In the genomic region with DNA sequence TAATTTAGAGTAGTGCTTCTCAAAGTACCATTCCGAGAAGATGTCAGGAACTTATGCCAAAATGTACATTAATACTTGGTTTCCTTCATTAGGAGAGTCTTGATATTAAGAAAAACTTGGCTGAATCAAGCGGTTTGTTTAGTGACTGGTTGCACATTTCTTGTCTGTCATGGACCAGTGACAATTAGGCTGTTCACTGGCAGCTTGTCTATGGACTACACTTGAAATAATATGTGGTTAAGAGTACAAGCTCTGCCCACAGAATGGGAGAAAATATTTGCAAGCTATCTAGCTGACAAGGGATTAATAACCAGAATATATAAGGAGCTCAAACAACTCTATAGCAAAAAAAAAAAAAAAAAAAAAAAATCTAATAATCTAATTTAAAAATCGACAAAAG, we compare ENCODE assay signal across 15 cellular contexts. TPM values are rescaled to one million over a fixed set of nuclear protein-coding genes. Genes with fewer than 3 reads are reported as not detected.
A peak's percentile ranks its signal among the peaks of the same experiment; 100 is the strongest.
DNase-seq lines count a peak whose midpoint lies in the region; ATAC-seq, FAIRE-seq and TF ChIP-seq lines count a peak whose summit lies in the region.
"Had no signal": no experiment of that assay in that cellular context is flagged by ENCODE, and none has a peak within 500 bp of the region (broad histone marks: within the 10 kb centered on the region; RNA-seq: fewer than 3 reads in every experiment).

No MANE protein-coding gene starts in this region.

- no peaks in the 10 kb centered on the region for H3K79me2 ChIP-seq in K562 (ENCODE audit: control insufficient read depth, insufficient read depth, low read length)

- no peak overlapping the region for H3K4me3 ChIP-seq in cardiac muscle cell
- H3K4me3 ChIP-seq in heart left ventricle, result no peak overlapping the region
- no peak overlapping the region for H3K4me3 ChIP-seq in K562
- H3K4me3 ChIP-seq: A549, GM23338 had no signal

- no peaks in the 10 kb centered on the region for H3K9me3 ChIP-seq in cardiac muscle cell (ENCODE audit: low read depth)
- no peaks in the 10 kb centered on the region for H3K9me3 ChIP-seq in heart left ventricle
- H3K9me3 ChIP-seq in K562 (replicated peaks; ENCODE audit: control insufficient read depth, insufficient read depth, low read depth, low read length), result no peaks in the 10 kb centered on the region
- H3K9me3 ChIP-seq: A549, BE2C had no signal

- no peak for FAIRE-seq in K562 (lab: Jason Lieb, UNC)
- FAIRE-seq: A549 had no signal

- DNase-seq in cardiac muscle cell (ENCODE audit: low read depth in 1 of 2, low spot score in 1 of 2) (no peak), heart left ventricle (no peak), NCI-H1105 (lab: John Stamatoyannopoulos, UW) (peak; percentile 31), K562 (ENCODE audit: extremely low read depth in 1 of 4, low spot score in 3 of 4) (no peak), pons (ENCODE audit: low spot score) (peak; percentile 41), occipital lobe (lab: John Stamatoyannopoulos, UW) (no peak), EL (no peak)
- DNase-seq: BE2C; CD4-positive, alpha-beta memory T cell; DND-41; H7 had no signal

- TF ChIP-seq RAD21 in K562 (CRISPR knock-in tag; conservative IDR thresholded peaks at IDR 0.05 in 1 of 2, IDR thresholded peaks at IDR 0.05 in 1 of 2), result no peak

- H3K27ac ChIP-seq in cardiac muscle cell, result peak overlapping the region; percentile 63
- H3K27ac ChIP-seq in heart left ventricle, result peak overlapping the region in 6 of 12 donors; percentile 10 to 68 (median 30)
- peak overlapping the region; percentile 72; the same call in 1 of the 3 replicates for H3K27ac ChIP-seq in K562 (ENCODE audit: extremely low read depth, low read depth, low read length)
- H3K27ac ChIP-seq: A549, C4-2B had no signal

- H3K4me1 ChIP-seq in cardiac muscle cell (ENCODE audit: low read depth) (peaks cover 22% of the 10 kb centered on the region), heart left ventricle (peaks cover 0 to 24% (median 4%) of the 10 kb centered on the region in 12 donors), K562 (replicated peaks in 1 of 2; ENCODE audit: control insufficient read depth in 2 of 2, insufficient read depth in 2 of 2, low read length in 2 of 2) (peaks cover 7 to 13% of the 10 kb centered on the region in 2 experiments)
- H3K4me1 ChIP-seq: A549, BE2C had no signal

- TF ChIP-seq POLR2A in heart left ventricle (IDR thresholded peaks at IDR 0.05), result no peak
- TF ChIP-seq POLR2A in K562 (conservative IDR thresholded peaks at IDR 0.05), result no peak

- no TSS peak for BruUV-seq in K562 (replicated peaks; lab: Mats Ljungman, UMichigan)

- H4K20me1 ChIP-seq in K562 (replicated peaks; ENCODE audit: control insufficient read depth, insufficient read depth, low read length), result no peaks in the 10 kb centered on the region

- ATAC-seq in heart left ventricle, result no peak
- no peak for ATAC-seq in K562
- ATAC-seq in GM18870 (IDR thresholded peaks at IDR 0.05; ENCODE audit: unreplicated experiment), result no peak
- ATAC-seq: A549, GM23338 had no signal

- TF ChIP-seq EP300 in K562 (IDR thresholded peaks at IDR 0.05; ENCODE audit: low read length), result no peak

- H3K9ac ChIP-seq in K562 (ENCODE audit: insufficient read depth in 1 of 2, low read depth in 2 of 2, low read length in 2 of 2), result no peak overlapping the region

- POLR2A ChIA-PET in K562 (lab: Yijun Ruan, JAX), result no interaction called here

- CTCF ChIA-PET in K562 (lab: Yijun Ruan, JAX; ENCODE audit: low intra/inter-chr PET ratio), result no interaction called here

- H3K36me3 ChIP-seq in cardiac muscle cell (no peaks in the 10 kb centered on the region), heart left ventricle (peaks cover 0 to 22% (median 2%) of the 10 kb centered on the region in 9 donors), K562 (ENCODE audit: control insufficient read depth, insufficient read depth, low read length) (peaks cover 18% of the 10 kb centered on the region; the same call in 2 of the 3 replicates)

- 81 to 94% (median 90%) methylated on average over 3 of the region's 3 CpGs for WGBS in heart left ventricle, 4 donors
- 90% methylated on average over 3 of the region's 3 CpGs for whole genome bisulfite sequencing in K562 (ENCODE audit: insufficient coverage, low coverage, missing lambda C conversion rate)

- no peak for TF ChIP-seq CTCF in cardiac muscle cell (IDR thresholded peaks at IDR 0.05; ENCODE audit: low read depth, low read length)
- no peak for TF ChIP-seq CTCF in heart left ventricle (IDR thresholded peaks at IDR 0.05)
- no peak for TF ChIP-seq CTCF in K562 (IDR thresholded peaks at IDR 0.05 in 2 of 3, conservative IDR thresholded peaks at IDR 0.05 in 1 of 3; ENCODE audit: insufficient read depth in 2 of 3, low read depth in 1 of 3, low read length in 3 of 3)

- no peaks in the 10 kb centered on the region for H3K9me1 ChIP-seq in K562 (ENCODE audit: control insufficient read depth, insufficient read depth, low read length)

- H3K27me3 ChIP-seq in cardiac muscle cell (no peaks in the 10 kb centered on the region), heart left ventricle (no peaks in the 10 kb centered on the region), K562 (ENCODE audit: control insufficient read depth in 2 of 2, insufficient read depth in 2 of 2, low read length in 2 of 2) (no peaks in the 10 kb centered on the region)
- H3K27me3 ChIP-seq: BE2C had no signal

- intact Hi-C loops in heart left ventricle (cut with DNase I), result loop anchor here in 1 of 10 donors (10.0 kb wide), 1 partner anchor 163 kb away; no protein-coding TSS in a partner anchor
- intact Hi-C loops in K562 (cut with micrococcal nuclease), result no loop called here

- no peak overlapping the region for H3K4me2 ChIP-seq in K562 (ENCODE audit: insufficient read depth, low read length)
- H3K4me2 ChIP-seq: A549, GM23338 had no signal

- H2AFZ ChIP-seq in K562 (ENCODE audit: low read depth, low read length), result no peak overlapping the region
- H2AFZ ChIP-seq: GM23338 had no signal

- in situ Hi-C loops in K562 (cut with MboI), result no loop called here

TF ChIP-seq in K562, 482 proteins besides CTCF, POLR2A, EP300 and RAD21:
- no peak for TF ChIP-seq PHTF2 (CRISPR knock-in tag; IDR thresholded peaks at IDR 0.05)
- TF ChIP-seq ZNF316 (IDR thresholded peaks at IDR 0.05), result peak; percentile 10; the same call in 1 of the 2 replicates

RNA-seq across cellular contexts. Expression of a gene that starts 24.6 kb away (rescaled TPM):
- 113 and 147 TPM in 2 replicates for total RNA-seq in cardiac muscle cell
- polyA plus RNA-seq in cardiac muscle cell, result 106 and 114 TPM in 2 replicates
- 10 to 100 TPM; 46.0 to 83.4 (median 53.1) TPM for total RNA-seq in heart left ventricle
- polyA plus RNA-seq in heart left ventricle, result 100 to 1,000 TPM in 1 of 2 donors, 10 to 100 TPM in 1; 83.9 to 136 TPM
- 72.1 and 91.8 TPM in 2 replicates for total RNA-seq in K562 (2011; cell fraction: chromatin; rRNA removed; ENCODE audit: low replicate concordance)
- total RNA-seq in K562 (2011; cell fraction: nucleolus; rRNA removed), result 90.9 and 111 TPM in 2 replicates
- 115 and 164 TPM in 2 replicates for total RNA-seq in K562 (2011; cell fraction: nucleoplasm; rRNA removed)
- 255 and 270 TPM in 2 replicates for total RNA-seq in K562 (2014; rRNA removed)
- 116 and 124 TPM in 2 replicates for total RNA-seq in K562 (2014; rRNA removed; fragmentation: Illumina TruSeq; extraction: Trizol)
- 145 and 156 TPM in 2 replicates for total RNA-seq in K562 (2015; rRNA removed; fragmentation: Illumina TruSeq; extraction: Trizol)
- total RNA-seq in K562 (2021), result 128 and 131 TPM in 2 replicates
- 119 and 131 TPM in 2 replicates for polyA plus RNA-seq in K562 (2011; rRNA removed)
- 152 and 223 TPM in 2 replicates for polyA plus RNA-seq in K562 (2011; cell fraction: cytosol; rRNA removed)
- 87.7 and 109 TPM in 2 replicates for polyA plus RNA-seq in K562 (2011; cell fraction: nucleus; rRNA removed)
- polyA plus RNA-seq in K562 (2012), result 80.7 and 136 TPM in 2 replicates
- polyA plus RNA-seq in K562 (2014; fragmentation: Illumina TruSeq; extraction: Trizol), result 161 and 208 TPM in 2 replicates
- polyA plus RNA-seq in K562 (2014; fragmentation: Nextera tagmentation; extraction: Ambion mirVana), result 100 to 1,000 TPM; 108 to 152 TPM
- 226 and 257 TPM in 2 replicates for polyA plus RNA-seq in K562 (2014; rRNA removed)
- polyA minus RNA-seq in K562 (2011; rRNA and poly(A)+ RNA removed), result 58.5 and 70.3 TPM in 2 replicates
- polyA minus RNA-seq in K562 (2011; cell fraction: cytosol; rRNA and poly(A)+ RNA removed), result 27.0 and 50.5 TPM in 2 replicates
- polyA minus RNA-seq in K562 (2011; cell fraction: nucleus; rRNA and poly(A)+ RNA removed), result 37.2 and 45.5 TPM in 2 replicates
- 38.2 TPM for total RNA-seq in occipital lobe

RNA-seq across cellular contexts. Expression of a gene that starts 24.8 kb away (rescaled TPM):
- total RNA-seq in cardiac muscle cell (40.8 and 63.9 TPM in 2 replicates), heart left ventricle (10 to 100 TPM in 5 of 9 donors, 1 to 10 TPM in 4; 3.9 to 18.4 (median 11.1) TPM), K562 (2014; rRNA removed) (13.5 and 15.8 TPM in 2 replicates), K562 (2014; rRNA removed; fragmentation: Illumina TruSeq; extraction: Trizol) (17.8 and 20.7 TPM in 2 replicates), K562 (2015; rRNA removed; fragmentation: Illumina TruSeq; extraction: Trizol) (16.3 and 17.3 TPM in 2 replicates), K562 (2021) (23.9 and 29.7 TPM in 2 replicates), occipital lobe (12.6 TPM)
- polyA plus RNA-seq in cardiac muscle cell (97.2 and 99.3 TPM in 2 replicates), heart left ventricle (10 to 100 TPM; 11.4 to 13.0 TPM), K562 (2011; rRNA removed) (23.3 and 27.9 TPM in 2 replicates), K562 (2014; fragmentation: Illumina TruSeq; extraction: Trizol) (38.0 and 38.5 TPM in 2 replicates), K562 (2014; fragmentation: Nextera tagmentation; extraction: Ambion mirVana) (10 to 100 TPM; 69.2 to 78.6 TPM), K562 (2014; rRNA removed) (20.3 and 20.4 TPM in 2 replicates)
- 43.5 and 61.5 TPM in 2 replicates for total RNA-seq in K562 (2011; cell fraction: chromatin; rRNA removed; ENCODE audit: low replicate concordance)
- 24.2 and 25.5 TPM in 2 replicates for total RNA-seq in K562 (2011; cell fraction: nucleolus; rRNA removed)
- 48.0 and 66.3 TPM in 2 replicates for total RNA-seq in K562 (2011; cell fraction: nucleoplasm; rRNA removed)
- polyA plus RNA-seq in K562 (2011; cell fraction: cytosol; rRNA removed), result 18.3 and 24.7 TPM in 2 replicates
- 20.5 and 26.2 TPM in 2 replicates for polyA plus RNA-seq in K562 (2011; cell fraction: nucleus; rRNA removed)
- polyA plus RNA-seq in K562 (2012), result 25.3 and 29.5 TPM in 2 replicates
- 35.6 and 38.4 TPM in 2 replicates for polyA minus RNA-seq in K562 (2011; rRNA and poly(A)+ RNA removed)
- polyA minus RNA-seq in K562 (2011; cell fraction: cytosol; rRNA and poly(A)+ RNA removed), result 8.0 and 11.9 TPM in 2 replicates
- 9.8 and 16.3 TPM in 2 replicates for polyA minus RNA-seq in K562 (2011; cell fraction: nucleus; rRNA and poly(A)+ RNA removed)

Comparison
In these comparisons a context has a peak if more than half of its experiments do, and no peak if none do; other contexts are left out.
1. DNase-seq: peak in NCI-H1105 (single experiment) and pons (single experiment); none in cardiac muscle cell (0 of 2), heart left ventricle (0 of 5), K562 (0 of 4), occipital lobe (single experiment) and EL (single experiment).